ENCODE assay signal across 18 cellular contexts in the genomic region with DNA sequence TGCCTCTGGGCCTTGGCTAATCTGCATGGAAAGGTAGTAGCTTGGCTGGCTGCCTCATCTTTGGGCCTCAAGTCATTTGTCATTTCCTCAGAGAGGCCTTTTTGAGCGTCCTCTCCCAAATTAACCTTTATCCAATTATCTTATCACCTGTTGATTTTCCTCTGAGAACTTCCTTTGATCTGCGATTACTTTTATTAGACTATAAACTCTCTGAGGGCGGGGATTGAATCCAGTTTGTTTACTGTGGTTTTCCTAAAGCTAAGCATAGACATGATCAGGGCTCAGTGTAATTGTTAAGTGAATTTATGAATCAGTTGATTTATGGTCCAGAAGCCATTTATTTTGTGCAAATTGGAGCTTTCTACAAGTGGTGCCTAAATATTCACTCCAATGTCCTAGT.
"Had no signal": no experiment of that assay in that cellular context is flagged by ENCODE, and none has a peak within 500 bp of the region (broad histone marks: within the 10 kb centered on the region; RNA-seq: fewer than 3 reads in every experiment).

No MANE protein-coding gene starts in this region.

- H3K9me3 Mint-ChIP-seq: dendritic cell treated with granulocyte-macrophage colony-stimulating factor and Interleukin-4, amounts not matched to agents 40 ng/mL and 50 ng/mL, for 4 days; naive thymus-derived CD4-positive, alpha-beta T cell; neural progenitor cell had no signal

- H3K4me1 ChIP-seq: neural progenitor cell had no signal

- H3K9me3 ChIP-seq: heart left ventricle, pancreas, stomach, thoracic aorta, transverse colon had no signal

- ATAC-seq: heart left ventricle; left colon; naive thymus-derived CD4-positive, alpha-beta T cell; pancreas had no signal

- H3K4me3 ChIP-seq: heart left ventricle, neural progenitor cell, pancreas, stomach, thoracic aorta, transverse colon had no signal

- DNase-seq: erythroblast; foreskin melanocyte; heart left ventricle; hippocampal formation; left colon; naive thymus-derived CD4-positive, alpha-beta T cell; nucleus accumbens; pancreas; right cardiac atrium; small intestine; stimulated activated CD4-positive, alpha-beta T cell treated with anti-CD3 and anti-CD28 coated beads, Interleukin-12 subunit alpha, Interleukin-12 subunit beta, amount 100 ng/mL, for 4 hours; stimulated activated naive CD4-positive, alpha-beta T cell; stomach; transverse colon had no signal

- H3K36me3 ChIP-seq: neural progenitor cell, pancreas had no signal

- H3K27ac Mint-ChIP-seq: dendritic cell treated with granulocyte-macrophage colony-stimulating factor and Interleukin-4, amounts not matched to agents 40 ng/mL and 50 ng/mL, for 4 days; neural progenitor cell; progenitor cell of endocrine pancreas had no signal

- H3K27me3 Mint-ChIP-seq: dendritic cell treated with granulocyte-macrophage colony-stimulating factor and Interleukin-4, amounts not matched to agents 40 ng/mL and 50 ng/mL, for 4 days; naive thymus-derived CD4-positive, alpha-beta T cell; progenitor cell of endocrine pancreas had no signal

- H3K4me2 ChIP-seq: neural progenitor cell had no signal

- H3K27ac ChIP-seq: heart left ventricle, neural progenitor cell, pancreas, stomach, thoracic aorta, transverse colon had no signal

- H3K9ac ChIP-seq: neural progenitor cell had no signal

- H3K4me3 Mint-ChIP-seq: dendritic cell treated with granulocyte-macrophage colony-stimulating factor and Interleukin-4, amounts not matched to agents 40 ng/mL and 50 ng/mL, for 4 days; naive thymus-derived CD4-positive, alpha-beta T cell; neural progenitor cell had no signal

- H3K4me1 Mint-ChIP-seq: neural progenitor cell had no signal

- H3K27me3 ChIP-seq: heart left ventricle, neural progenitor cell, pancreas, stomach, transverse colon had no signal
